ENCODE assay signal across 8 cellular contexts in the genomic region with DNA sequence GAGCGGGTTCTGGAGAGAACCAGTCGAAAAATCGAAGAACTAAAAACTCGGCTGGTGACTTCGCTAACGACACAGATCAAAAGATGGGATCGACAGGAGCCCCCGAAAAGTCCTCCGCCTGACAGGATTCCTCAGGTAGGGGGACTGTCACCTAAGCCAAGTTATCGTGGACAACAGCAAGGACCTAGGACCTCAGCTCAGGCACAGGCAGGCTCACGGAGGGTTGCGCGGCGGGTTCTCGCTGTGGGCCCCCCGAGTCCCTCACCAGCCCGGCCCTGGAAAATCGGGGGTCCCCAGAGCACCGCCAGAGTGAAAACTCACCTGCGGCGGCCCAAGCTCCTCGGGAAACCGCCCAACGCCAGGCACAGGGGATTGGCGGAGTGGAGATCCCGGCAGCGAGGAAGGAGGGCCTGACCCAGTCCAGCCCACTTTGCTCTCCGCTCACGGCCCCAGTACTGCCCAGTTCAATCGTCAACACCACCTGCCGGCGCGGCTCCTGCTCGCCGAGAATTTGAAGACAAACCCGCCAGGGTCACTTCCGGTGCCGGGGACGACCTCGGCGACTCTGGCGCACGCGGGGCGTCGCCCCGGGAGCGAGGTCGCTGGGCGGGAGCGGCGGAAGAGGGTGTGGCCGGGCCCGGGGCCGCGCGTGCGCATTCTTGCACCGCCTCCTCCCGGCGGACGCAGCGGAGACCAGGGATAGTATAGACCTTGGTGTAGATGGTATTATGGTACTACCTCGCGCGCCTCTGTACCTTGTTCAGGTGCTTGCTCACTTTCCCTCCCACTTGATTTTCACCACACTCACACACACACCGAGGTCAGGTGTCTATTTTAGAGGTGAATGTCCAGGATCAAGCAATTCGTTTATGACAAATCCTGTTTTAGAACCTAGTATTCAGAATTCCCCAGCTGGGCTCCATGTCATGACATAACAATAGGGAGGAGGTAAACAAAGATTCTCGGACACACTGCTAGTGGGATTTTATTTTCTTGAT. TPM values are rescaled to one million over a fixed set of nuclear protein-coding genes. Genes with fewer than 3 reads are reported as not detected.
DNase-seq lines count a peak whose midpoint lies in the region; ATAC-seq and TF ChIP-seq lines count a peak whose summit lies in the region.

Gene KATNA1 (minus strand): TSS at position 567 of the 998 bp plus-strand sequence. CDS start 10,167 bp downstream, outside the sequence.

- 0 to 2% (median 1%) methylated on average over 15 to 69 of the region's 69 CpGs for WGBS in adrenal gland, 4 donors
- WGBS in heart right ventricle, 2 donors = 1% methylated on average over 69 of the region's 69 CpGs

- DNase-seq in GM13977 (ENCODE audit: low spot score) = peak; percentile 95
- peak; percentile 47 for DNase-seq in NCI-H1436 treated with DMSO at 0.1 percent for 48 hours (lab: John Stamatoyannopoulos, UW)
- peak; percentile 75 to 92 (median 79) for DNase-seq in T-helper 1 cell
- DNase-seq in adrenal gland = peak; percentile 86 to 92 (median 88)
- DNase-seq in heart right ventricle = peak; percentile 85 to 91
- peak; percentile 72 to 98 (median 84) for DNase-seq in posterior cingulate gyrus
- DNase-seq in type B pancreatic cell (ENCODE audit: extremely low spot score, unreplicated experiment) = peak; percentile 88

- peak; percentile 48 to 83 for TF ChIP-seq POLR2A in adrenal gland (IDR thresholded peaks at IDR 0.05)

- no peaks in the 10 kb centered on the region for H3K27me3 Mint-ChIP-seq in type B pancreatic cell

- H3K36me3 ChIP-seq in adrenal gland (replicated peaks in 1 of 2) (no peaks in the 10 kb centered on the region), heart right ventricle (no peaks in the 10 kb centered on the region)

- H3K4me1 Mint-ChIP-seq in type B pancreatic cell (ENCODE audit: unreplicated experiment) = peaks cover 10% of the 10 kb centered on the region

- H3K4me3 ChIP-seq in adrenal gland (peak within 1 kb of the TSS; percentile 61 to 93 (median 84)), heart right ventricle (peak within 1 kb of the TSS; percentile 76 to 95 (median 86))

- intact Hi-C loops in adrenal gland (cut with DNase I) (no loop called here), heart right ventricle (cut with DNase I) (loop anchor here in 2 of 10 donors (5.0 kb wide), 2 partner anchors 69 to 81 kb away; partner anchors contain the start of genes GINM1 (in 1 of the 2) and LATS1 (in 1 of the 2)), posterior cingulate gyrus (cut with DNase I) (loop anchor here (5.0 kb wide), 2 partner anchors 81 to 101 kb away; partner anchors contain the start of genes GINM1 and PPIL4)

- TF ChIP-seq CTCF in GM13977 (IDR thresholded peaks at IDR 0.05; ENCODE audit: extremely low read depth, insufficient read depth, missing control alignments) (peak; percentile 32), adrenal gland (IDR thresholded peaks at IDR 0.05) (peak in 4 of 6 experiments; percentile 2 to 14 (median 8)), heart right ventricle (IDR thresholded peaks at IDR 0.05) (peak in 4 of 9 donors; percentile 9 to 21 (median 18)), type B pancreatic cell (conservative IDR thresholded peaks at IDR 0.05) (no peak)

- peak; percentile 83 for ATAC-seq in HG02852 (IDR thresholded peaks at IDR 0.05; ENCODE audit: unreplicated experiment)
- peak; percentile 97 to 99 (median 98) for ATAC-seq in heart right ventricle

- H3K27me3 ChIP-seq in adrenal gland (no peaks in the 10 kb centered on the region), heart right ventricle (no peaks in the 10 kb centered on the region)

- H3K9me3 ChIP-seq in adrenal gland (replicated peaks in 1 of 3) (no peaks in the 10 kb centered on the region), heart right ventricle (no peaks in the 10 kb centered on the region)

- no peaks in the 10 kb centered on the region for H3K9me3 Mint-ChIP-seq in type B pancreatic cell

- no peaks in the 10 kb centered on the region for H3K36me3 Mint-ChIP-seq in type B pancreatic cell

- H3K4me1 ChIP-seq in adrenal gland (replicated peaks in 1 of 2) (peaks cover 0 to 11% of the 10 kb centered on the region in 2 donors), heart right ventricle (peaks cover 0 to 28% (median 18%) of the 10 kb centered on the region in 9 donors)

- peak within 1 kb of the TSS; percentile 53 to 89 (median 71) for H3K27ac ChIP-seq in adrenal gland
- peak within 1 kb of the TSS; percentile 19 to 93 (median 87) for H3K27ac ChIP-seq in heart right ventricle

- in situ Hi-C loops in GM13977 (cut with MboI; ENCODE audit: low pct_unique_long_range_greater_than_20kb, low sequenced_read_pairs, unreplicated experiment) = no loop called here

- H3K27ac Mint-ChIP-seq in type B pancreatic cell = peak within 1 kb of the TSS; percentile 79

- peak within 1 kb of the TSS; percentile 88 for H3K4me3 Mint-ChIP-seq in type B pancreatic cell

RNA-seq across cellular contexts. Expression of gene KATNA1, which starts in this region (rescaled TPM):
- total RNA-seq in adrenal gland = 10 to 100 TPM in 5 of 8 donors, 1 to 10 TPM in 3; 7.4 to 24.2 (median 11.4) TPM
- 10 to 100 TPM in 1 of 3 donors, 1 to 10 TPM in 2; 6.9 to 15.1 (median 6.9) TPM for polyA plus RNA-seq in adrenal gland
- total RNA-seq in heart right ventricle = 10 to 100 TPM in 8 of 10 donors, 1 to 10 TPM in 2; 9.4 to 14.2 (median 12.0) TPM
- polyA plus RNA-seq in heart right ventricle = 10 to 100 TPM in 1 of 2 donors, 1 to 10 TPM in 1; 6.8 to 13.3 TPM
- total RNA-seq in type B pancreatic cell (ENCODE audit: low replicate concordance) = 12.3 and 17.3 TPM in 2 replicates

Comparison
In these comparisons a context has a peak if more than half of its experiments do, and no peak if none do; other contexts are left out.
1. Peak in every context shown above with its lines: DNase-seq, ATAC-seq, H3K4me3 ChIP-seq and H3K27ac ChIP-seq.